In the genomic region with DNA sequence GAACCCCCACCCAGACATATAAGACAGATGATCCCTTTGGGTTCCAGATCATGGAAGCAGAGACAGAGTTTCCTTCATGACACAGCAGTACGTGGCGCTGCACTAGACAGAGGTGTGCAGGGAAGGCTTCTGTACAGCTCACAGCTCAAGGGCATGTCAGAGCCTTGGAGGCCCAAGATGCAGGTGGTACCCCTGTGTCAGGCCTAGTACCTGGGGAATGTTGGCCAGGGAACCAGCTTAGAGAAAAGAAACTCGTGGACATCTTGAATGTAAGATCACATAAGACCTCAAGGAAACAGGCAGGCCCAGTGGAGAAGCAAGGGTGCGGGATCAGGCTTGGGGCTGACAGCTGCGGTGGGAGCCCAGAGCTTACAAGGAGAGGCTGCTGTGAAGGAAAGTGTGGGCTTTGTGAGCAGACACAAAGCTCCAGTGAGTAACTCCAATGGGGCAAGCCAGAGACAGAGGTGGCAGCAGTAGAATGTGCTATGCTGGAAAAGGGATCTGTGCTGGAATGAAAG, we compare ENCODE assay signal across 11 cellular contexts.
DNase-seq lines count a peak whose midpoint lies in the region; ATAC-seq, FAIRE-seq and TF ChIP-seq lines count a peak whose summit lies in the region.
"Had no signal": no experiment of that assay in that cellular context is flagged by ENCODE, and none has a peak within 500 bp of the region (broad histone marks: within the 10 kb centered on the region; RNA-seq: fewer than 3 reads in every experiment).

No MANE protein-coding gene starts in this region.

- H3K27me3 Mint-ChIP-seq in CD14-positive monocyte (ENCODE audit: low read depth in 3 of 3), result peaks cover 0 to 2% (median 0%) of the 10 kb centered on the region in 3 donors
- no peaks in the 10 kb centered on the region for H3K27me3 Mint-ChIP-seq in memory B cell
- H3K27me3 Mint-ChIP-seq in stimulated activated naive B cell treated with anti-CD40 and anti-IgM and Interleukin-4, amounts not matched to agents 10 μg/mL and 1 μg/mL and 100 μg/mL, for 72 hours, result no peaks in the 10 kb centered on the region
- H3K27me3 Mint-ChIP-seq: CD4-positive, CD25-positive, alpha-beta regulatory T cell had no signal

- no peak overlapping the region for H3K4me3 ChIP-seq in bronchial epithelial cell (ENCODE audit: low read depth, low read length)
- H3K4me3 ChIP-seq: BLaER1, GM23248 had no signal

- no peaks in the 10 kb centered on the region for H3K27me3 ChIP-seq in bronchial epithelial cell (ENCODE audit: control insufficient read depth, insufficient read depth, low read length)
- H3K27me3 ChIP-seq: BLaER1 had no signal

- H3K4me1 Mint-ChIP-seq in CD14-positive monocyte, result peaks cover 3% of the 10 kb centered on the region
- H3K4me1 Mint-ChIP-seq in memory B cell, result no peaks in the 10 kb centered on the region
- peaks cover 18 to 33% of the 10 kb centered on the region in 2 donors for H3K4me1 Mint-ChIP-seq in stimulated activated naive B cell treated with anti-CD40 and anti-IgM and Interleukin-4, amounts not matched to agents 10 μg/mL and 1 μg/mL and 100 μg/mL, for 72 hours
- H3K4me1 Mint-ChIP-seq: CD4-positive, CD25-positive, alpha-beta regulatory T cell had no signal

- intact Hi-C loops in CD14-positive monocyte (cut with micrococcal nuclease), result no loop called here

- FAIRE-seq in bronchial epithelial cell (lab: Jason Lieb, UNC), result peak; percentile 89

- peak overlapping the region in 5 of 7 donors; percentile 17 to 53 (median 33) for H3K27ac Mint-ChIP-seq in CD14-positive monocyte
- H3K27ac Mint-ChIP-seq in memory B cell, result peak overlapping the region; percentile 49
- H3K27ac Mint-ChIP-seq in stimulated activated naive B cell treated with anti-CD40 and anti-IgM and Interleukin-4, amounts not matched to agents 10 μg/mL and 1 μg/mL and 100 μg/mL, for 72 hours, result peak overlapping the region; percentile 89
- H3K27ac Mint-ChIP-seq: CD4-positive, CD25-positive, alpha-beta regulatory T cell had no signal

- DNase-seq in CD14-positive monocyte (ENCODE audit: low spot score) (no peak), bronchial epithelial cell (ENCODE audit: low read depth) (no peak), memory B cell (ENCODE audit: low spot score in 2 of 2) (no peak), SKM-1 treated with dmso at 0.1 percent for 144 hours (lab: John Stamatoyannopoulos, UW; ENCODE audit: unreplicated experiment) (no peak)
- no peak for DNase-seq in stimulated activated naive B cell treated with anti-CD40 and anti-IgM and Interleukin-4, amounts not matched to agents 10 μg/mL and 1 μg/mL and 100 μg/mL, for 72 hours
- DNase-seq: CD4-positive, CD25-positive, alpha-beta regulatory T cell; DMS53; GM23248 had no signal

- ATAC-seq in memory B cell (ENCODE audit: low read depth) (no peak), HG02623 (IDR thresholded peaks at IDR 0.05; ENCODE audit: unreplicated experiment) (no peak), GM18909 (IDR thresholded peaks at IDR 0.05; ENCODE audit: poor library complexity, unreplicated experiment) (no peak)
- no peak for ATAC-seq in stimulated activated naive B cell treated with anti-CD40 and anti-IgM and Interleukin-4, amounts not matched to agents 10 μg/mL and 1 μg/mL and 100 μg/mL, for 72 hours (replicated peaks)

- H3K36me3 Mint-ChIP-seq in CD14-positive monocyte (peaks cover 81 to 93% of the 10 kb centered on the region in 2 donors), memory B cell (peaks cover 38% of the 10 kb centered on the region)
- H3K36me3 Mint-ChIP-seq in stimulated activated naive B cell treated with anti-CD40 and anti-IgM and Interleukin-4, amounts not matched to agents 10 μg/mL and 1 μg/mL and 100 μg/mL, for 72 hours, result peaks cover 54 to 77% of the 10 kb centered on the region in 2 donors
- H3K36me3 Mint-ChIP-seq: CD4-positive, CD25-positive, alpha-beta regulatory T cell had no signal

- H3K4me3 Mint-ChIP-seq in CD14-positive monocyte (no peak overlapping the region), memory B cell (no peak overlapping the region)
- H3K4me3 Mint-ChIP-seq in stimulated activated naive B cell treated with anti-CD40 and anti-IgM and Interleukin-4, amounts not matched to agents 10 μg/mL and 1 μg/mL and 100 μg/mL, for 72 hours, result peak overlapping the region in 1 of 2 donors; percentile 3
- H3K4me3 Mint-ChIP-seq: CD4-positive, CD25-positive, alpha-beta regulatory T cell had no signal

- no peaks in the 10 kb centered on the region for H3K36me3 ChIP-seq in bronchial epithelial cell (ENCODE audit: control insufficient read depth, insufficient read depth, low read length)

- H3K9me3 Mint-ChIP-seq in CD14-positive monocyte, result no peaks in the 10 kb centered on the region
- peaks cover 3% of the 10 kb centered on the region for H3K9me3 Mint-ChIP-seq in memory B cell
- no peaks in the 10 kb centered on the region for H3K9me3 Mint-ChIP-seq in stimulated activated naive B cell treated with anti-CD40 and anti-IgM and Interleukin-4, amounts not matched to agents 10 μg/mL and 1 μg/mL and 100 μg/mL, for 72 hours

- no peak for TF ChIP-seq CTCF in CD14-positive monocyte (IDR thresholded peaks at IDR 0.05)
- no peak for TF ChIP-seq CTCF in bronchial epithelial cell (IDR thresholded peaks at IDR 0.05; ENCODE audit: insufficient read depth, low read length, severe bottlenecking)

Comparison
In these comparisons a context has a peak if more than half of its experiments do, and no peak if none do; other contexts are left out.
1. H3K27ac Mint-ChIP-seq: peak in every context shown above with its lines; median percentile 89 in stimulated activated naive B cell treated with anti-CD40 and anti-IgM and Interleukin-4, amounts not matched to agents 10 μg/mL and 1 μg/mL and 100 μg/mL, for 72 hours; 49 in memory B cell; 33 in CD14-positive monocyte.